1 cellular context compared by ENCODE assay signal in the genomic region with DNA sequence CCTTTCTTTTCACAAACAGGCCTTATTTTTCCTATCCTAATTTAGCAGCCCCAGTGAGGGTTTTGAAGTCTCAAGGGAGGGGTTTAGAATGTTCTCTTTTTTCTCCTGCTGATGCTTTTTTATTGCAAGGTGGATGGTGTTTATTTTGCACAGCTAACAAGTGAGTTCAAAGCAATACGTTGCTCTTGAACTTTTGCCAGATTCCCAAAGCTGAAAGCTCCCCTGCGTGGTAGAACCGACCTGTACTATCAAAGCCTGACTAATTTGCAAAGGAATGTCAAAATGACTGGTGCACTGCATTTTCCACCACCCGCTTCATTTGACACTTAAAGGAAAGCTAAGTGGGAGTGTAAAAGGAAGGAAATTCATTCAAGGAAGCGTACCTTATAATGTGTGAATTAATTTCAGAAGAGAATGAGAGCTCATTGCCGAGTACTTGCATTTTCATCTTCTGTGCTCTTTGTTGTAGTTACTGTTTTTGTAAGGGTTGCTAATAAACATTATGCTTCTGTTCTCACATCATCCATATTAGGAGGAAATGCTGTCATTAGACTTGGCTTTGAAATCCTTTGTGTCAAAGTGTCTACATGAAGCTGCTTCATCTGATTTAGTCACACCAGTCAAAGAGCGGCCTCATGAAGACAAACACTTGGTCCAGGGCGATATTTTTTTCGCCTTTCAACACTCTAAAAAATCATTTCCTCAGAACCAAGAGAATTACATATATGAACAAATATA.
TF ChIP-seq lines count a peak whose summit lies in the region.

No MANE protein-coding gene starts in this region.

TF ChIP-seq in HEK293, 187 proteins besides CTCF, POLR2A, EP300 and RAD21 (continued from another document):
- TF ChIP-seq TCF7L2 (IDR thresholded peaks at IDR 0.05; ENCODE audit: borderline replicate concordance, low read depth, low read length) = peak; percentile 80
- TF ChIP-seq ZNF221 (tag by site-specific recombination; IDR thresholded peaks at IDR 0.05; ENCODE audit: borderline replicate concordance) = no peak
- peak; percentile 60; the same call in 1 of the 2 replicates for TF ChIP-seq ZNF2 (tag by site-specific recombination; IDR thresholded peaks at IDR 0.05)
- no peak for TF ChIP-seq ZNF664 (tag by site-specific recombination; IDR thresholded peaks at IDR 0.05)
- peak; percentile 60; the same call in 1 of the 2 replicates for TF ChIP-seq SP7 (tag by site-specific recombination; IDR thresholded peaks at IDR 0.05)
- TF ChIP-seq ZNF747 (tag by site-specific recombination; IDR thresholded peaks at IDR 0.05) = no peak
- TF ChIP-seq FEZF1 (tag by site-specific recombination; IDR thresholded peaks at IDR 0.05) = peak; percentile 97
- TF ChIP-seq ZNF558 (tag by site-specific recombination; IDR thresholded peaks at IDR 0.05) = no peak
